8 cellular contexts compared by ENCODE assay signal in genomic region chr1:206631085-206631509, GRCh38. TPM values are rescaled to one million over a fixed set of nuclear protein-coding genes. Genes with fewer than 3 reads are reported as not detected.
A peak's percentile ranks its signal among the peaks of the same experiment; 100 is the strongest.
DNase-seq lines count a peak whose midpoint lies in the region; ATAC-seq and TF ChIP-seq lines count a peak whose summit lies in the region.

No MANE protein-coding gene starts in this region.

- H3K27ac ChIP-seq in AG04450 (ENCODE audit: low read depth, low read length) (no peak overlapping the region), neural progenitor cell (no peak overlapping the region)

- ATAC-seq in SK-N-SH treated with all-trans-retinoic acid at 6 μM for 48 hours = peak; percentile 23; the same call in 2 of the 3 replicates
- no peak for ATAC-seq in GM18909 (IDR thresholded peaks at IDR 0.05; ENCODE audit: poor library complexity, unreplicated experiment)

- H3K9me3 ChIP-seq in AG04450 (ENCODE audit: control insufficient read depth, insufficient read depth, low read length) (no peaks in the 10 kb centered on the region), neural progenitor cell (ENCODE audit: low read depth) (no peaks in the 10 kb centered on the region)

- CTCF ChIA-PET in AG04450 (lab: Charles Lee) = interaction anchor here (0.6 to 2.9 kb wide), 52 partner anchors 9 to 424 kb away, joined by 3 to 111 read pairs (median 4); partner anchors contain the start of genes EIF2D, IL20 and RASSF5

- H3K4me3 Mint-ChIP-seq in neural progenitor cell = no peak overlapping the region

- H3K27ac Mint-ChIP-seq in neural progenitor cell = no peak overlapping the region

- no peaks in the 10 kb centered on the region for H4K20me1 ChIP-seq in neural progenitor cell (ENCODE audit: low read depth)

- H3K4me2 ChIP-seq in neural progenitor cell = no peak overlapping the region

- peaks cover 21% of the 10 kb centered on the region for H3K4me1 Mint-ChIP-seq in neural progenitor cell

- peaks cover 12% of the 10 kb centered on the region for H3K27me3 Mint-ChIP-seq in neural progenitor cell (ENCODE audit: insufficient read depth, low read depth)

- no peak for TF ChIP-seq POLR2A in erythroblast (IDR thresholded peaks at IDR 0.05; ENCODE audit: low read length)

- H3K9ac ChIP-seq in neural progenitor cell = no peak overlapping the region

- H3F3A ChIP-seq in neural progenitor cell (ENCODE audit: low read depth) = peaks cover 13% of the 10 kb centered on the region

- no peaks in the 10 kb centered on the region for H3K36me3 ChIP-seq in neural progenitor cell

- H3K36me3 Mint-ChIP-seq in neural progenitor cell = no peaks in the 10 kb centered on the region

- POLR2A ChIA-PET in AG04450 (lab: Yijun Ruan, JAX) = interaction anchor here (0.5 to 1.5 kb wide), 4 partner anchors 19 to 274 kb away, joined by 3 to 19 read pairs (median 3); partner anchors contain the start of gene EIF2D

- DNase-seq in AG04450 (ENCODE audit: low read depth, low spot score) (peak; percentile 90), NCI-H1694 (lab: John Stamatoyannopoulos, UW) (peak; percentile 80), erythroblast (lab: John Stamatoyannopoulos, UW) (peak; percentile 60 to 75), neural progenitor cell (ENCODE audit: low spot score) (peak; percentile 82), middle frontal gyrus (ENCODE audit: extremely low spot score, low spot score) (no peak)

- H3K79me2 ChIP-seq in neural progenitor cell (ENCODE audit: low read depth) = no peaks in the 10 kb centered on the region

- H3K27me3 ChIP-seq in AG04450 (ENCODE audit: control insufficient read depth, insufficient read depth, low read length) (peaks cover 2% of the 10 kb centered on the region), neural progenitor cell (peaks cover 17% of the 10 kb centered on the region)

- no peak overlapping the region for H2AFZ ChIP-seq in neural progenitor cell (replicated peaks)

- peaks cover 12% of the 10 kb centered on the region for H3K4me1 ChIP-seq in neural progenitor cell

- TF ChIP-seq CTCF in AG04450 (IDR thresholded peaks at IDR 0.05; ENCODE audit: low read depth, low read length) (peak; percentile 72), GM12874 (IDR thresholded peaks at IDR 0.05; ENCODE audit: insufficient read depth, low read depth, low read length) (peak; percentile 53), neural progenitor cell (IDR thresholded peaks at IDR 0.05) (peak; percentile 63)

- no peak overlapping the region for H3K4me3 ChIP-seq in AG04450 (ENCODE audit: low read depth, low read length)
- no peak overlapping the region for H3K4me3 ChIP-seq in neural progenitor cell

- no peaks in the 10 kb centered on the region for H3K9me3 Mint-ChIP-seq in neural progenitor cell

TF ChIP-seq in SK-N-SH treated with all-trans-retinoic acid at 6 μM for 48 hours, 23 proteins besides CTCF, POLR2A, EP300 and RAD21:
- TF ChIP-seq OSR1 (CRISPR knock-in tag; IDR thresholded peaks at IDR 0.05) = no peak
- no peak for TF ChIP-seq ZC3H10 (CRISPR knock-in tag; IDR thresholded peaks at IDR 0.05)
- no peak for TF ChIP-seq ZNF565 (CRISPR knock-in tag; conservative IDR thresholded peaks at IDR 0.05; ENCODE audit: low read depth)
- TF ChIP-seq BACH2 (CRISPR knock-in tag; IDR thresholded peaks at IDR 0.05; ENCODE audit: borderline replicate concordance) = no peak
- no peak for TF ChIP-seq RARB (CRISPR knock-in tag; IDR thresholded peaks at IDR 0.05)

RNA-seq across cellular contexts. Expression of gene DYRK3, which starts 4.2 kb away (rescaled TPM):
- 13.4 and 13.8 TPM in 2 replicates for polyA plus RNA-seq in AG04450 (2011; rRNA removed)
- 11.4 and 16.4 TPM in 2 replicates for polyA minus RNA-seq in AG04450 (2011; rRNA and poly(A)+ RNA removed)
- 21.9 and 22.7 TPM in 2 replicates for total RNA-seq in neural progenitor cell (ENCODE audit: low replicate concordance)

RNA-seq across cellular contexts. Expression of gene EIF2D, which starts 18.8 kb away (rescaled TPM):
- polyA plus RNA-seq in AG04450 (2011; rRNA removed) = 71.8 and 74.0 TPM in 2 replicates
- polyA minus RNA-seq in AG04450 (2011; rRNA and poly(A)+ RNA removed) = 43.8 and 45.5 TPM in 2 replicates
- total RNA-seq in neural progenitor cell (ENCODE audit: low replicate concordance) = 45.2 and 47.5 TPM in 2 replicates

RNA-seq across cellular contexts. Expression of gene MAPKAPK2, which starts 53.6 kb away (rescaled TPM):
- polyA plus RNA-seq in AG04450 (2011; rRNA removed) = 64.9 and 76.2 TPM in 2 replicates
- 67.5 and 79.1 TPM in 2 replicates for polyA minus RNA-seq in AG04450 (2011; rRNA and poly(A)+ RNA removed)
- 24.7 and 38.7 TPM in 2 replicates for total RNA-seq in neural progenitor cell (ENCODE audit: low replicate concordance)
